1 cellular context compared by ENCODE assay signal in the genomic region with DNA sequence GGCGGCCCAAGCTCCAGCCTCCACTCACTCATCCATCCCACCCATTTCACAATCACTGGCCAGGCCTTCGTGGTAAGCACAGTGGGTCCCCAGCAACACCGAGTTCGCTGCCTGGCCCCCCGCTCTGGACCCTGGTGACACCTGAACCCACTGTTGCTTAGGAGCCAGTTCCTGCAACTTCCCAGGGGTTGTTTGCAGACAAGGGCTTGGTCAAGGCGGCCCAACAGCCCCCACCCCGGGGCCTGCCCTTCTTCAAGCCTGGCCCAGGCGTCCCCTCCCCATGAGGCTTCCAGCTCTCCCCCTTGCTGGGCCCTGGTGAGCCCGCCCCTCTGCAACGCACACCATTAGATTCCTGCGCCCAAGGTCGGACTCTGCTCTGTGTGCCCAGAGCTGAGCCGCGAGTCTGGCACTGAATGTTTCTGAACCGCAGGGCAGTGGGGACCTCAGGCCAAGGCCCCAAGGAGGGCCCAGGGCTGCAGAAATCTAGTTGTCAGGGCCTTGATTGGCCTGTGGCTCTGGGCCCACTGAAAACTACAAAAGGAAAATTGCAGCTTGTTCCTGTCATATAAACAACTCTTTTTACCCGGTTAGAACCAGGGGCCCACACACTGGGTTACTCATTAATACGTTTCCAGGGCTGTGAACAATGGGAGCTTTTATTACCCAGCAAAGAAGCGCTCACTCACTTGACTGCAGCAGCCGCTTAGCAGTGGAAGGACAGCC.
TF ChIP-seq lines count a peak whose summit lies in the region.

No MANE protein-coding gene starts in this region.

TF ChIP-seq in HepG2, 621 proteins besides CTCF, POLR2A, EP300 and RAD21 (continued from another document and continues in another):
- TF ChIP-seq, protein P1, sequence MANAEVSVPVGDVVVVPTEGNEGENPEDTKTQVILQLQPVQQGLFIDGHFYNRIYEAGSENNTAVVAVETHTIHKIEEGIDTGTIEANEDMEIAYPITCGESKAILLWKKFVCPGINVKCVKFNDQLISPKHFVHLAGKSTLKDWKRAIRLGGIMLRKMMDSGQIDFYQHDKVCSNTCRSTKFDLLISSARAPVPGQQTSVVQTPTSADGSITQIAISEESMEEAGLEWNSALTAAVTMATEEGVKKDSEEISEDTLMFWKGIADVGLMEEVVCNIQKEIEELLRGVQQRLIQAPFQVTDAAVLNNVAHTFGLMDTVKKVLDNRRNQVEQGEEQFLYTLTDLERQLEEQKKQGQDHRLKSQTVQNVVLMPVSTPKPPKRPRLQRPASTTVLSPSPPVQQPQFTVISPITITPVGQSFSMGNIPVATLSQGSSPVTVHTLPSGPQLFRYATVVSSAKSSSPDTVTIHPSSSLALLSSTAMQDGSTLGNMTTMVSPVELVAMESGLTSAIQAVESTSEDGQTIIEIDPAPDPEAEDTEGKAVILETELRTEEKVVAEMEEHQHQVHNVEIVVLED (CRISPR knock-in tag; IDR thresholded peaks at IDR 0.05; ENCODE audit: borderline replicate concordance), result peak; percentile 80; the same call in 1 of the 2 replicates
- TF ChIP-seq SCMH1 (CRISPR knock-in tag; IDR thresholded peaks at IDR 0.05; ENCODE audit: borderline replicate concordance) (no peak), ZNF883 (CRISPR knock-in tag; IDR thresholded peaks at IDR 0.05; ENCODE audit: not compliant biosample characterization) (no peak), HDAC1 (CRISPR knock-in tag; IDR thresholded peaks at IDR 0.05) (peak; percentile 82), SRSF1 (optimal IDR thresholded peaks at IDR 0.05; ENCODE audit: low read depth, low read length) (peak; percentile 52), ONECUT2 (CRISPR knock-in tag; IDR thresholded peaks at IDR 0.05) (peak; percentile 32; the same call in 1 of the 2 replicates), GLI4 (CRISPR knock-in tag; IDR thresholded peaks at IDR 0.05; ENCODE audit: borderline replicate concordance) (peak; percentile 88; the same call in 1 of the 2 replicates), SOX5 (CRISPR knock-in tag; IDR thresholded peaks at IDR 0.05; ENCODE audit: borderline replicate concordance) (peak; percentile 82), ATF7 (IDR thresholded peaks at IDR 0.05) (no peak), ATF7 (CRISPR knock-in tag; IDR thresholded peaks at IDR 0.05) (no peak; the same call in 1 of the 2 replicates), ZNF10 (CRISPR knock-in tag; IDR thresholded peaks at IDR 0.05; ENCODE audit: borderline replicate concordance, low read depth) (no peak), ZC3H13 (CRISPR knock-in tag; IDR thresholded peaks at IDR 0.05) (peak; percentile 45; the same call in 1 of the 2 replicates), MXD4 (CRISPR knock-in tag; IDR thresholded peaks at IDR 0.05) (peak; percentile 34; the same call in 1 of the 2 replicates), GABPB1 (CRISPR knock-in tag; IDR thresholded peaks at IDR 0.05) (peak; percentile 57), NFIB (CRISPR knock-in tag; IDR thresholded peaks at IDR 0.05; ENCODE audit: borderline replicate concordance) (no peak), ZNF619 (CRISPR knock-in tag; IDR thresholded peaks at IDR 0.05) (peak; percentile 49; the same call in 1 of the 2 replicates), ZNF484 (CRISPR knock-in tag; IDR thresholded peaks at IDR 0.05; ENCODE audit: borderline replicate concordance, low read depth) (no peak), YY1 (IDR thresholded peaks at IDR 0.05; ENCODE audit: insufficient read depth, insufficient replicate concordance, low read depth, low read length) (peak; percentile 59), STAT5B (CRISPR knock-in tag; IDR thresholded peaks at IDR 0.05) (no peak), ZNF749 (CRISPR knock-in tag; IDR thresholded peaks at IDR 0.05; ENCODE audit: borderline replicate concordance) (peak; percentile 60; the same call in 1 of the 2 replicates), SNAPC2 (CRISPR knock-in tag; IDR thresholded peaks at IDR 0.05) (0 out of 2 replicates have a peak, but pooled peaks have one; percentile 40), ZNF576 (CRISPR knock-in tag; IDR thresholded peaks at IDR 0.05) (no peak), NAIF1 (CRISPR knock-in tag; IDR thresholded peaks at IDR 0.05; ENCODE audit: borderline replicate concordance) (no peak), ZZZ3 (CRISPR knock-in tag; IDR thresholded peaks at IDR 0.05; ENCODE audit: borderline replicate concordance) (no peak; the same call in 1 of the 2 replicates), MAFG (CRISPR knock-in tag; IDR thresholded peaks at IDR 0.05) (no peak), FOSL1 (CRISPR knock-in tag; IDR thresholded peaks at IDR 0.05; ENCODE audit: borderline replicate concordance) (no peak), SMARCC2 (IDR thresholded peaks at IDR 0.05) (no peak), ZNF138 (CRISPR knock-in tag; IDR thresholded peaks at IDR 0.05; ENCODE audit: low read depth) (no peak), ZNF660 (CRISPR knock-in tag; IDR thresholded peaks at IDR 0.05; ENCODE audit: borderline replicate concordance, low read depth) (no peak), TGIF2 (CRISPR knock-in tag; IDR thresholded peaks at IDR 0.05) (peak; percentile 29; the same call in 1 of the 2 replicates), CEBPG (CRISPR knock-in tag; IDR thresholded peaks at IDR 0.05) (peak; percentile 77), SMARCE1 (IDR thresholded peaks at IDR 0.05; ENCODE audit: borderline replicate concordance) (no peak), CC2D1A (CRISPR knock-in tag; IDR thresholded peaks at IDR 0.05) (no peak), ZNF569 (CRISPR knock-in tag; IDR thresholded peaks at IDR 0.05; ENCODE audit: borderline replicate concordance) (no peak), TEAD3 (CRISPR knock-in tag; optimal IDR thresholded peaks at IDR 0.05; ENCODE audit: borderline replicate concordance) (peak; percentile 75), GABPA (IDR thresholded peaks at IDR 0.05; ENCODE audit: low read depth, low read length) (no peak), GABPA (CRISPR knock-in tag; IDR thresholded peaks at IDR 0.05; ENCODE audit: low read depth) (peak; percentile 41; the same call in 1 of the 2 replicates), ZNF124 (CRISPR knock-in tag; IDR thresholded peaks at IDR 0.05) (peak; percentile 59; the same call in 1 of the 2 replicates), ZNF432 (CRISPR knock-in tag; IDR thresholded peaks at IDR 0.05; ENCODE audit: borderline replicate concordance) (no peak)
- TF ChIP-seq, protein P2, sequence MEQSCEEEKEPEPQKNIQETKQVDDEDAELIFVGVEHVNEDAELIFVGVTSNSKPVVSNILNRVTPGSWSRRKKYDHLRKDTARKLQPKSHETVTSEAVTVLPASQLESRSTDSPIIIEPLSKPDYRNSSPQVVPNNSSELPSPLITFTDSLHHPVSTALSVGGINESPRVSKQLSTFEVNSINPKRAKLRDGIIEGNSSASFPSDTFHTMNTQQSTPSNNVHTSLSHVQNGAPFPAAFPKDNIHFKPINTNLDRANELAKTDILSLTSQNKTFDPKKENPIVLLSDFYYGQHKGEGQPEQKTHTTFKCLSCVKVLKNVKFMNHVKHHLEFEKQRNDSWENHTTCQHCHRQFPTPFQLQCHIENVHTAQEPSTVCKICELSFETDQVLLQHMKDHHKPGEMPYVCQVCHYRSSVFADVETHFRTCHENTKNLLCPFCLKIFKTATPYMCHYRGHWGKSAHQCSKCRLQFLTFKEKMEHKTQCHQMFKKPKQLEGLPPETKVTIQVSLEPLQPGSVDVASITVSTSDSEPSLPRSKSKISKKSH (CRISPR knock-in tag; IDR thresholded peaks at IDR 0.05; ENCODE audit: borderline replicate concordance), result peak; percentile 46; the same call in 1 of the 2 replicates
- TF ChIP-seq, protein P3, sequence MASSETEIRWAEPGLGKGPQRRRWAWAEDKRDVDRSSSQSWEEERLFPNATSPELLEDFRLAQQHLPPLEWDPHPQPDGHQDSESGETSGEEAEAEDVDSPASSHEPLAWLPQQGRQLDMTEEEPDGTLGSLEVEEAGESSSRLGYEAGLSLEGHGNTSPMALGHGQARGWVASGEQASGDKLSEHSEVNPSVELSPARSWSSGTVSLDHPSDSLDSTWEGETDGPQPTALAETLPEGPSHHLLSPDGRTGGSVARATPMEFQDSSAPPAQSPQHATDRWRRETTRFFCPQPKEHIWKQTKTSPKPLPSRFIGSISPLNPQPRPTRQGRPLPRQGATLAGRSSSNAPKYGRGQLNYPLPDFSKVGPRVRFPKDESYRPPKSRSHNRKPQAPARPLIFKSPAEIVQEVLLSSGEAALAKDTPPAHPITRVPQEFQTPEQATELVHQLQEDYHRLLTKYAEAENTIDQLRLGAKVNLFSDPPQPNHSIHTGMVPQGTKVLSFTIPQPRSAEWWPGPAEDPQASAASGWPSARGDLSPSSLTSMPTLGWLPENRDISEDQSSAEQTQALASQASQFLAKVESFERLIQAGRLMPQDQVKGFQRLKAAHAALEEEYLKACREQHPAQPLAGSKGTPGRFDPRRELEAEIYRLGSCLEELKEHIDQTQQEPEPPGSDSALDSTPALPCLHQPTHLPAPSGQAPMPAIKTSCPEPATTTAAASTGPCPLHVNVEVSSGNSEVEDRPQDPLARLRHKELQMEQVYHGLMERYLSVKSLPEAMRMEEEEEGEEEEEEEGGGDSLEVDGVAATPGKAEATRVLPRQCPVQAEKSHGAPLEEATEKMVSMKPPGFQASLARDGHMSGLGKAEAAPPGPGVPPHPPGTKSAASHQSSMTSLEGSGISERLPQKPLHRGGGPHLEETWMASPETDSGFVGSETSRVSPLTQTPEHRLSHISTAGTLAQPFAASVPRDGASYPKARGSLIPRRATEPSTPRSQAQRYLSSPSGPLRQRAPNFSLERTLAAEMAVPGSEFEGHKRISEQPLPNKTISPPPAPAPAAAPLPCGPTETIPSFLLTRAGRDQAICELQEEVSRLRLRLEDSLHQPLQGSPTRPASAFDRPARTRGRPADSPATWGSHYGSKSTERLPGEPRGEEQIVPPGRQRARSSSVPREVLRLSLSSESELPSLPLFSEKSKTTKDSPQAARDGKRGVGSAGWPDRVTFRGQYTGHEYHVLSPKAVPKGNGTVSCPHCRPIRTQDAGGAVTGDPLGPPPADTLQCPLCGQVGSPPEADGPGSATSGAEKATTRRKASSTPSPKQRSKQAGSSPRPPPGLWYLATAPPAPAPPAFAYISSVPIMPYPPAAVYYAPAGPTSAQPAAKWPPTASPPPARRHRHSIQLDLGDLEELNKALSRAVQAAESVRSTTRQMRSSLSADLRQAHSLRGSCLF (CRISPR knock-in tag; IDR thresholded peaks at IDR 0.05; ENCODE audit: borderline replicate concordance), result no peak
- TF ChIP-seq, protein P4, sequence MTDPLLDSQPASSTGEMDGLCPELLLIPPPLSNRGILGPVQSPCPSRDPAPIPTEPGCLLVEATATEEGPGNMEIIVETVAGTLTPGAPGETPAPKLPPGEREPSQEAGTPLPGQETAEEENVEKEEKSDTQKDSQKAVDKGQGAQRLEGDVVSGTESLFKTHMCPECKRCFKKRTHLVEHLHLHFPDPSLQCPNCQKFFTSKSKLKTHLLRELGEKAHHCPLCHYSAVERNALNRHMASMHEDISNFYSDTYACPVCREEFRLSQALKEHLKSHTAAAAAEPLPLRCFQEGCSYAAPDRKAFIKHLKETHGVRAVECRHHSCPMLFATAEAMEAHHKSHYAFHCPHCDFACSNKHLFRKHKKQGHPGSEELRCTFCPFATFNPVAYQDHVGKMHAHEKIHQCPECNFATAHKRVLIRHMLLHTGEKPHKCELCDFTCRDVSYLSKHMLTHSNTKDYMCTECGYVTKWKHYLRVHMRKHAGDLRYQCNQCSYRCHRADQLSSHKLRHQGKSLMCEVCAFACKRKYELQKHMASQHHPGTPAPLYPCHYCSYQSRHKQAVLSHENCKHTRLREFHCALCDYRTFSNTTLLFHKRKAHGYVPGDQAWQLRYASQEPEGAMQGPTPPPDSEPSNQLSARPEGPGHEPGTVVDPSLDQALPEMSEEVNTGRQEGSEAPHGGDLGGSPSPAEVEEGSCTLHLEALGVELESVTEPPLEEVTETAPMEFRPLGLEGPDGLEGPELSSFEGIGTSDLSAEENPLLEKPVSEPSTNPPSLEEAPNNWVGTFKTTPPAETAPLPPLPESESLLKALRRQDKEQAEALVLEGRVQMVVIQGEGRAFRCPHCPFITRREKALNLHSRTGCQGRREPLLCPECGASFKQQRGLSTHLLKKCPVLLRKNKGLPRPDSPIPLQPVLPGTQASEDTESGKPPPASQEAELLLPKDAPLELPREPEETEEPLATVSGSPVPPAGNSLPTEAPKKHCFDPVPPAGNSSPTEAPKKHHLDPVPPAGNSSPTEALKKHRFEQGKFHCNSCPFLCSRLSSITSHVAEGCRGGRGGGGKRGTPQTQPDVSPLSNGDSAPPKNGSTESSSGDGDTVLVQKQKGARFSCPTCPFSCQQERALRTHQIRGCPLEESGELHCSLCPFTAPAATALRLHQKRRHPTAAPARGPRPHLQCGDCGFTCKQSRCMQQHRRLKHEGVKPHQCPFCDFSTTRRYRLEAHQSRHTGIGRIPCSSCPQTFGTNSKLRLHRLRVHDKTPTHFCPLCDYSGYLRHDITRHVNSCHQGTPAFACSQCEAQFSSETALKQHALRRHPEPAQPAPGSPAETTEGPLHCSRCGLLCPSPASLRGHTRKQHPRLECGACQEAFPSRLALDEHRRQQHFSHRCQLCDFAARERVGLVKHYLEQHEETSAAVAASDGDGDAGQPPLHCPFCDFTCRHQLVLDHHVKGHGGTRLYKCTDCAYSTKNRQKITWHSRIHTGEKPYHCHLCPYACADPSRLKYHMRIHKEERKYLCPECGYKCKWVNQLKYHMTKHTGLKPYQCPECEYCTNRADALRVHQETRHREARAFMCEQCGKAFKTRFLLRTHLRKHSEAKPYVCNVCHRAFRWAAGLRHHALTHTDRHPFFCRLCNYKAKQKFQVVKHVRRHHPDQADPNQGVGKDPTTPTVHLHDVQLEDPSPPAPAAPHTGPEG (CRISPR knock-in tag; IDR thresholded peaks at IDR 0.05), result no peak
- TF ChIP-seq, protein P5, sequence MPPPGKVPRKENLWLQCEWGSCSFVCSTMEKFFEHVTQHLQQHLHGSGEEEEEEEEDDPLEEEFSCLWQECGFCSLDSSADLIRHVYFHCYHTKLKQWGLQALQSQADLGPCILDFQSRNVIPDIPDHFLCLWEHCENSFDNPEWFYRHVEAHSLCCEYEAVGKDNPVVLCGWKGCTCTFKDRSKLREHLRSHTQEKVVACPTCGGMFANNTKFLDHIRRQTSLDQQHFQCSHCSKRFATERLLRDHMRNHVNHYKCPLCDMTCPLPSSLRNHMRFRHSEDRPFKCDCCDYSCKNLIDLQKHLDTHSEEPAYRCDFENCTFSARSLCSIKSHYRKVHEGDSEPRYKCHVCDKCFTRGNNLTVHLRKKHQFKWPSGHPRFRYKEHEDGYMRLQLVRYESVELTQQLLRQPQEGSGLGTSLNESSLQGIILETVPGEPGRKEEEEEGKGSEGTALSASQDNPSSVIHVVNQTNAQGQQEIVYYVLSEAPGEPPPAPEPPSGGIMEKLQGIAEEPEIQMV (CRISPR knock-in tag; IDR thresholded peaks at IDR 0.05; ENCODE audit: low read depth), result no peak
- TF ChIP-seq, protein P6, sequence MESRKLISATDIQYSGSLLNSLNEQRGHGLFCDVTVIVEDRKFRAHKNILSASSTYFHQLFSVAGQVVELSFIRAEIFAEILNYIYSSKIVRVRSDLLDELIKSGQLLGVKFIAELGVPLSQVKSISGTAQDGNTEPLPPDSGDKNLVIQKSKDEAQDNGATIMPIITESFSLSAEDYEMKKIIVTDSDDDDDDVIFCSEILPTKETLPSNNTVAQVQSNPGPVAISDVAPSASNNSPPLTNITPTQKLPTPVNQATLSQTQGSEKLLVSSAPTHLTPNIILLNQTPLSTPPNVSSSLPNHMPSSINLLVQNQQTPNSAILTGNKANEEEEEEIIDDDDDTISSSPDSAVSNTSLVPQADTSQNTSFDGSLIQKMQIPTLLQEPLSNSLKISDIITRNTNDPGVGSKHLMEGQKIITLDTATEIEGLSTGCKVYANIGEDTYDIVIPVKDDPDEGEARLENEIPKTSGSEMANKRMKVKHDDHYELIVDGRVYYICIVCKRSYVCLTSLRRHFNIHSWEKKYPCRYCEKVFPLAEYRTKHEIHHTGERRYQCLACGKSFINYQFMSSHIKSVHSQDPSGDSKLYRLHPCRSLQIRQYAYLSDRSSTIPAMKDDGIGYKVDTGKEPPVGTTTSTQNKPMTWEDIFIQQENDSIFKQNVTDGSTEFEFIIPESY (CRISPR knock-in tag; IDR thresholded peaks at IDR 0.05), result no peak; the same call in 1 of the 2 replicates
